9 cellular contexts compared by ENCODE assay signal in the genomic region with DNA sequence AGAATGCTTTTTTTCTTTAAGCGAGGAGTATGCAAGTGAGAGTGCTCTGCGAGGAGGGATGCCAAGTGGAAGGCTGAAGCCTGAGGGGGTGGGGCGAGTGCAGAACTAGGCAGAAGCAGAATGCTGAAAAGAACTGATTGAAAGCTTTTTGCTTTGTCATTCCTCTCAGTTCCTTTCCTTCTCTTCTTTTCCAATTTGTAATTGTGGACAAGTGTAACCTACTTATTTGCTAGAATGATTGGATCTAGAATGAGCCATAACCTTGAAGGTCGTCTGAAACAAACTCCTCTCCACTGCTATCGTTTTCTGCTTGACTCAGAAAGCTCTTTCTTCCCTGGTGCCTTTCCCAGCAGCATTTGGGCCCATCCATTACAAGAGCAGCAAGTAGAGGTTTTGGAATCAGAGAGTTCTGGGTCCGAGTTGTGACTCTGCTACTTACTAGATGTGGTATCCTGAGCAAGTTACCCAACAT.
DNase-seq lines count a peak whose midpoint lies in the region; ATAC-seq and TF ChIP-seq lines count a peak whose summit lies in the region.
"Had no signal": no experiment of that assay in that cellular context is flagged by ENCODE, and none has a peak within 500 bp of the region (broad histone marks: within the 10 kb centered on the region; RNA-seq: fewer than 3 reads in every experiment).

No MANE protein-coding gene starts in this region.

- H3K36me3 Mint-ChIP-seq in GM23338 (ENCODE audit: low read depth), result peaks cover 34% of the 10 kb centered on the region
- H3K36me3 Mint-ChIP-seq in activated T-cell treated with anti-CD3 and anti-CD28 coated beads, Interleukin-2, amount 50 U/mL, for 72 hours (ENCODE audit: insufficient read depth in 2 of 2), result peaks cover 3 to 15% of the 10 kb centered on the region in 2 donors
- H3K36me3 Mint-ChIP-seq in glutamatergic neuron (ENCODE audit: unreplicated experiment), result peaks cover 3% of the 10 kb centered on the region

- H3K4me2 ChIP-seq in GM23338, result peak overlapping the region; percentile 48

- no peaks in the 10 kb centered on the region for H3K36me3 ChIP-seq in GM23338 (ENCODE audit: insufficient read depth)
- no peaks in the 10 kb centered on the region for H3K36me3 ChIP-seq in prostate gland
- H3K36me3 ChIP-seq: neutrophil had no signal

- H4K20me1 ChIP-seq in GM23338 (replicated peaks; ENCODE audit: insufficient read depth), result no peaks in the 10 kb centered on the region

- H3K9me3 ChIP-seq in prostate gland, result no peaks in the 10 kb centered on the region
- H3K9me3 ChIP-seq: neutrophil had no signal

- H3K27me3 Mint-ChIP-seq in GM23338 (ENCODE audit: insufficient read depth, low read depth, poor library complexity) (peaks cover 21% of the 10 kb centered on the region), glutamatergic neuron (ENCODE audit: unreplicated experiment) (no peaks in the 10 kb centered on the region)
- H3K27me3 Mint-ChIP-seq in activated T-cell treated with anti-CD3 and anti-CD28 coated beads, Interleukin-2, amount 50 U/mL, for 72 hours (ENCODE audit: low read depth), result no peaks in the 10 kb centered on the region

- H3K4me1 ChIP-seq in GM23338 (ENCODE audit: insufficient read depth) (peaks cover 48% of the 10 kb centered on the region), prostate gland (replicated peaks) (no peaks in the 10 kb centered on the region)

- no peaks in the 10 kb centered on the region for H3K79me2 ChIP-seq in GM23338 (replicated peaks; ENCODE audit: insufficient read depth)

- H3K27me3 ChIP-seq in GM23338 (ENCODE audit: insufficient read depth), result no peaks in the 10 kb centered on the region
- no peaks in the 10 kb centered on the region for H3K27me3 ChIP-seq in prostate gland (replicated peaks; ENCODE audit: insufficient read depth)
- H3K27me3 ChIP-seq: neutrophil had no signal

- ATAC-seq in GM23338 (peak; percentile 62), sciatic nerve (peak; percentile 53), HG02623 (IDR thresholded peaks at IDR 0.05; ENCODE audit: unreplicated experiment) (no peak)
- ATAC-seq in activated T-cell treated with anti-CD3 and anti-CD28 coated beads, Interleukin-2, amount 50 U/mL, for 72 hours (replicated peaks in 1 of 2), result peak; percentile 26 to 45

- H2AFZ ChIP-seq in GM23338, result no peak overlapping the region

- H3K9me2 ChIP-seq in GM23338 (ENCODE audit: insufficient read depth), result no peaks in the 10 kb centered on the region

- no peak for TF ChIP-seq POLR2A in prostate gland (IDR thresholded peaks at IDR 0.05)

- peak overlapping the region; percentile 99 for H3K27ac Mint-ChIP-seq in GM23338
- peak overlapping the region; percentile 100 for H3K27ac Mint-ChIP-seq in activated T-cell treated with anti-CD3 and anti-CD28 coated beads, Interleukin-2, amount 50 U/mL, for 72 hours
- H3K27ac Mint-ChIP-seq in glutamatergic neuron (ENCODE audit: unreplicated experiment), result no peak overlapping the region

- DNase-seq in GM23338 (ENCODE audit: low spot score) (peak; percentile 84), glutamatergic neuron (peak; percentile 37), sciatic nerve (ENCODE audit: low spot score) (peak; percentile 61), prostate gland (ENCODE audit: low spot score) (no peak), HCEC 1CT (no peak)
- DNase-seq in activated T-cell treated with anti-CD3 and anti-CD28 coated beads, Interleukin-2, amount 50 U/mL, for 72 hours, result peak; percentile 20 to 21
- DNase-seq: NCI-H146 had no signal

- WGBS in prostate gland, result 37% methylated on average over 6 of the region's 6 CpGs

- H3K27ac ChIP-seq in GM23338 (ENCODE audit: low read depth) (peak overlapping the region; percentile 96), prostate gland (no peak overlapping the region)
- H3K27ac ChIP-seq: neutrophil had no signal

- H3K4me3 Mint-ChIP-seq in GM23338 (peak overlapping the region; percentile 43), glutamatergic neuron (ENCODE audit: unreplicated experiment) (peak overlapping the region; percentile 12)
- H3K4me3 Mint-ChIP-seq in activated T-cell treated with anti-CD3 and anti-CD28 coated beads, Interleukin-2, amount 50 U/mL, for 72 hours, result peak overlapping the region; percentile 68 to 88

- H3K9me3 Mint-ChIP-seq in GM23338 (peaks cover 17% of the 10 kb centered on the region), glutamatergic neuron (ENCODE audit: unreplicated experiment) (no peaks in the 10 kb centered on the region)
- no peaks in the 10 kb centered on the region for H3K9me3 Mint-ChIP-seq in activated T-cell treated with anti-CD3 and anti-CD28 coated beads, Interleukin-2, amount 50 U/mL, for 72 hours

- peaks cover 16% of the 10 kb centered on the region for H3F3A ChIP-seq in GM23338 (replicated peaks; ENCODE audit: low read depth)

- TF ChIP-seq CTCF in GM23338 (conservative IDR thresholded peaks at IDR 0.05; ENCODE audit: low read depth in 2 of 2), result no peak
- no peak for TF ChIP-seq CTCF in glutamatergic neuron (IDR thresholded peaks at IDR 0.05; ENCODE audit: partially characterized antibody, unreplicated experiment)
- TF ChIP-seq CTCF in prostate gland (IDR thresholded peaks at IDR 0.05), result no peak

- H3K4me3 ChIP-seq in GM23338 (peak overlapping the region; percentile 20), prostate gland (no peak overlapping the region)

- peaks cover 76% of the 10 kb centered on the region for H3K4me1 Mint-ChIP-seq in GM23338
- peaks cover 56% of the 10 kb centered on the region for H3K4me1 Mint-ChIP-seq in activated T-cell treated with anti-CD3 and anti-CD28 coated beads, Interleukin-2, amount 50 U/mL, for 72 hours (ENCODE audit: low read depth)
- H3K4me1 Mint-ChIP-seq in glutamatergic neuron (ENCODE audit: low read depth, unreplicated experiment), result peaks cover 21% of the 10 kb centered on the region

- intact Hi-C loops in sciatic nerve (cut with DNase I) (no loop called here), prostate gland (cut with DNase I) (no loop called here)

TF ChIP-seq in GM23338, 12 proteins besides CTCF, POLR2A, EP300 and RAD21:
- TF ChIP-seq ZNF114 (CRISPR knock-in tag; IDR thresholded peaks at IDR 0.05), result no peak
- no peak for TF ChIP-seq EZH2phosphoT487 (IDR thresholded peaks at IDR 0.05; ENCODE audit: unreplicated experiment)
- TF ChIP-seq POLR2AphosphoS5 (IDR thresholded peaks at IDR 0.05; ENCODE audit: low read depth), result no peak
- no peak for TF ChIP-seq CREB1 (CRISPR knock-in tag; IDR thresholded peaks at IDR 0.05; ENCODE audit: low read depth)
- TF ChIP-seq NANOG (IDR thresholded peaks at IDR 0.05; ENCODE audit: borderline replicate concordance), result no peak
- no peak for TF ChIP-seq ZNF331 (CRISPR knock-in tag; IDR thresholded peaks at IDR 0.05; ENCODE audit: low read depth)

Comparison
In these comparisons a context has a peak if more than half of its experiments do, and no peak if none do; other contexts are left out.
1. DNase-seq: peak in GM23338 (single experiment), activated T-cell treated with anti-CD3 and anti-CD28 coated beads, Interleukin-2, amount 50 U/mL, for 72 hours (2 of 2), glutamatergic neuron (single experiment) and sciatic nerve (single experiment); none in prostate gland (single experiment) and HCEC 1CT (single experiment).
2. H3K4me3 Mint-ChIP-seq: peak in every context shown above with its lines; median percentile 78 in activated T-cell treated with anti-CD3 and anti-CD28 coated beads, Interleukin-2, amount 50 U/mL, for 72 hours; 43 in GM23338; 12 in glutamatergic neuron.